Comparison of ENCODE assay signal across 8 cellular contexts in the genomic region with DNA sequence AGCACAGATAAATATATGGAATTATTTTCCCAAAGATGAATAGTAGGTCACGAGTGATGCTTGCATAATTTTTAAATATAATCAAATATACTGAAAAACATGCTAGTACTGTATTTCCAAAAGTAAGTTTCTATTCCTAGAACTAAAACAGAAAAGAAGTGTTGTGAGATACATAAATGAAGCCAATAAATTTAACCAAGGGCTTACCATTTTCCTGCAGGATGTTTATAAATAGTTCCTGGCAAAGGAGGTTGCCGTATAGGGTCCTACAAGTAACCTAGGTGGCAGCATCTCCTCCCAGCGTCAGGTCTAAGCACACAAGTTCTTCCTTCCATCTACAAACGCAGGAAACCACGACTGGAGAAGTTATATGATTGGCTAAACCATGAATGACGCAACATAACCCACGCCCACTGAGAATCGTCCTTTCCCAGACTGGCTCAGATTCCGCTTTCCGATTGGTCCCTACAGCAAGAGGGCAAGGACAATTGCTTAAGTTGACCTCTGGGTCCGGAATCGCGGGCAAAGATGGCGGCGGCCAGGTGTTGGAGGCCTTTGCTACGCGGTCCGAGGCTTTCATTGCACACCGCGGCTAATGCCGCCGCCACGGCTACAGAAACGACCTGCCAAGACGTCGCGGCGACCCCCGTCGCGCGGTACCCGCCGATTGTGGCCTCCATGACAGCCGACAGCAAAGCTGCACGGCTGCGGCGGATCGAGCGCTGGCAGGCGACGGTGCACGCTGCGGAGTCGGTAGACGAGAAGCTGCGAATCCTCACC. TPM values are rescaled to one million over a fixed set of nuclear protein-coding genes. Genes with fewer than 3 reads are reported as not detected.
DNase-seq lines count a peak whose midpoint lies in the region; TF ChIP-seq lines count a peak whose summit lies in the region.

A gene (plus strand): TSS at position 513 of the 780 bp plus-strand sequence. CDS start 16 bp downstream, at position 529.

- H3K4me1 ChIP-seq in ES-I3 (ENCODE audit: insufficient read depth, low read length) (peaks cover 4% of the 10 kb centered on the region; the same call in 1 of the 2 replicates), stomach smooth muscle (ENCODE audit: control insufficient read depth, insufficient read depth, low read length) (no peaks in the 10 kb centered on the region)

- peaks cover 37% of the 10 kb centered on the region for H3K79me2 ChIP-seq in neural cell (replicated peaks; ENCODE audit: insufficient read depth, low read length)

- peak within 1 kb of the TSS; percentile 91 for H3K4me2 ChIP-seq in neural cell (ENCODE audit: low read length)

- H2AFZ ChIP-seq in neural cell (ENCODE audit: low read depth, low read length), result peak within 1 kb of the TSS; percentile 91

- H3K27me3 ChIP-seq in H7 (ENCODE audit: control insufficient read depth, insufficient read depth, low read length) (no peaks in the 10 kb centered on the region), neural cell (ENCODE audit: insufficient read depth, low read depth, low read length) (no peaks in the 10 kb centered on the region), stomach smooth muscle (ENCODE audit: control insufficient read depth in 1 of 2, insufficient read depth in 2 of 2, low read length in 2 of 2) (no peaks in the 10 kb centered on the region)

- H3K9me3 ChIP-seq in ES-I3 (ENCODE audit: control insufficient read depth, insufficient read depth, low read length), result no peaks in the 10 kb centered on the region
- no peaks in the 10 kb centered on the region for H3K9me3 ChIP-seq in neural cell (ENCODE audit: low read length)
- no peaks in the 10 kb centered on the region for H3K9me3 ChIP-seq in stomach smooth muscle (ENCODE audit: control insufficient read depth in 2 of 2, low read length in 2 of 2)

- TF ChIP-seq CTCF in neural cell (IDR thresholded peaks at IDR 0.05; ENCODE audit: poor library complexity, severe bottlenecking), result peak; percentile 83

- no peaks in the 10 kb centered on the region for H3K9me2 ChIP-seq in neural cell (ENCODE audit: insufficient read depth, low read length)

- peak; percentile 82 for DNase-seq in H7
- peak; percentile 100 for DNase-seq in M059J (ENCODE audit: low read depth)
- DNase-seq in SHP77 treated with DMSO at 0.1 percent for 48 hours (lab: John Stamatoyannopoulos, UW), result peak; percentile 100
- peak; percentile 54 for DNase-seq in activated gamma-delta T cell (lab: John Stamatoyannopoulos, UW)
- DNase-seq in fibroblast of the conjunctiva (ENCODE audit: low read depth), result peak; percentile 98

- H3K27ac ChIP-seq in neural cell (ENCODE audit: low read length), result peak within 1 kb of the TSS; percentile 90
- peak within 1 kb of the TSS; percentile 67 for H3K27ac ChIP-seq in stomach smooth muscle (ENCODE audit: low read length)

- peak within 1 kb of the TSS; percentile 96 for H3K4me3 ChIP-seq in H7 (ENCODE audit: insufficient read depth, low read depth, low read length)
- H3K4me3 ChIP-seq in neural cell (ENCODE audit: low read length), result peak within 1 kb of the TSS; percentile 84
- peak within 1 kb of the TSS; percentile 92 to 100 for H3K4me3 ChIP-seq in stomach smooth muscle (ENCODE audit: low read length in 2 of 2)

- H3K9ac ChIP-seq in ES-I3 (ENCODE audit: low read depth, low read length) (peak within 1 kb of the TSS; percentile 96), neural cell (ENCODE audit: low read length) (peak within 1 kb of the TSS; percentile 92), stomach smooth muscle (ENCODE audit: low read length in 2 of 2) (peak within 1 kb of the TSS; percentile 77 to 95)

- TF ChIP-seq EP300 in neural cell (conservative IDR thresholded peaks at IDR 0.05; ENCODE audit: poor library complexity, severe bottlenecking), result peak; percentile 32

- H4K20me1 ChIP-seq in neural cell (ENCODE audit: insufficient read depth), result no peaks in the 10 kb centered on the region

- H3F3A ChIP-seq in neural cell (ENCODE audit: insufficient read depth, low read length, poor library complexity, severe bottlenecking), result no peaks in the 10 kb centered on the region

- peaks cover 4% of the 10 kb centered on the region for H3K36me3 ChIP-seq in ES-I3 (ENCODE audit: insufficient read depth, low read length)
- peaks cover 3% of the 10 kb centered on the region; the same call in 1 of the 2 replicates for H3K36me3 ChIP-seq in H7 (replicated peaks; ENCODE audit: control insufficient read depth, insufficient read depth, low read length)
- no peaks in the 10 kb centered on the region for H3K36me3 ChIP-seq in neural cell (ENCODE audit: insufficient read depth, low read length)
- H3K36me3 ChIP-seq in stomach smooth muscle (ENCODE audit: control insufficient read depth in 2 of 2, insufficient read depth in 2 of 2, low read length in 2 of 2), result peaks cover 3 to 11% of the 10 kb centered on the region in 2 donors

- peak; percentile 62 for TF ChIP-seq RAD21 in neural cell (conservative IDR thresholded peaks at IDR 0.05)

TF ChIP-seq in neural cell, 6 proteins besides CTCF, POLR2A, EP300 and RAD21:
- TF ChIP-seq POLR2AphosphoS5 (IDR thresholded peaks at IDR 0.05), result peak; percentile 83
- TF ChIP-seq MXI1 (conservative IDR thresholded peaks at IDR 0.05; ENCODE audit: poor library complexity, severe bottlenecking), result peak; percentile 94
- TF ChIP-seq EZH2 (IDR thresholded peaks at IDR 0.05; ENCODE audit: borderline replicate concordance, insufficient read depth, low read length, poor library complexity, severe bottlenecking), result no peak
- peak; percentile 65 for TF ChIP-seq SMC3 (conservative IDR thresholded peaks at IDR 0.05; ENCODE audit: poor library complexity)
- peak; percentile 77 for TF ChIP-seq TAF1 (IDR thresholded peaks at IDR 0.05; ENCODE audit: low read depth)
- TF ChIP-seq, protein P1, sequence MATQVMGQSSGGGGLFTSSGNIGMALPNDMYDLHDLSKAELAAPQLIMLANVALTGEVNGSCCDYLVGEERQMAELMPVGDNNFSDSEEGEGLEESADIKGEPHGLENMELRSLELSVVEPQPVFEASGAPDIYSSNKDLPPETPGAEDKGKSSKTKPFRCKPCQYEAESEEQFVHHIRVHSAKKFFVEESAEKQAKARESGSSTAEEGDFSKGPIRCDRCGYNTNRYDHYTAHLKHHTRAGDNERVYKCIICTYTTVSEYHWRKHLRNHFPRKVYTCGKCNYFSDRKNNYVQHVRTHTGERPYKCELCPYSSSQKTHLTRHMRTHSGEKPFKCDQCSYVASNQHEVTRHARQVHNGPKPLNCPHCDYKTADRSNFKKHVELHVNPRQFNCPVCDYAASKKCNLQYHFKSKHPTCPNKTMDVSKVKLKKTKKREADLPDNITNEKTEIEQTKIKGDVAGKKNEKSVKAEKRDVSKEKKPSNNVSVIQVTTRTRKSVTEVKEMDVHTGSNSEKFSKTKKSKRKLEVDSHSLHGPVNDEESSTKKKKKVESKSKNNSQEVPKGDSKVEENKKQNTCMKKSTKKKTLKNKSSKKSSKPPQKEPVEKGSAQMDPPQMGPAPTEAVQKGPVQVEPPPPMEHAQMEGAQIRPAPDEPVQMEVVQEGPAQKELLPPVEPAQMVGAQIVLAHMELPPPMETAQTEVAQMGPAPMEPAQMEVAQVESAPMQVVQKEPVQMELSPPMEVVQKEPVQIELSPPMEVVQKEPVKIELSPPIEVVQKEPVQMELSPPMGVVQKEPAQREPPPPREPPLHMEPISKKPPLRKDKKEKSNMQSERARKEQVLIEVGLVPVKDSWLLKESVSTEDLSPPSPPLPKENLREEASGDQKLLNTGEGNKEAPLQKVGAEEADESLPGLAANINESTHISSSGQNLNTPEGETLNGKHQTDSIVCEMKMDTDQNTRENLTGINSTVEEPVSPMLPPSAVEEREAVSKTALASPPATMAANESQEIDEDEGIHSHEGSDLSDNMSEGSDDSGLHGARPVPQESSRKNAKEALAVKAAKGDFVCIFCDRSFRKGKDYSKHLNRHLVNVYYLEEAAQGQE (IDR thresholded peaks at IDR 0.05; ENCODE audit: borderline replicate concordance), result peak; percentile 85

RNA-seq across cellular contexts. Expression of the gene that starts here (rescaled TPM):
- 105 and 142 TPM in 2 replicates for total RNA-seq in H7 (2014; rRNA removed; shearing (Covaris generic))
- total RNA-seq in M059J (2014; rRNA removed; shearing (Covaris generic)), result 58.5 and 80.3 TPM in 2 replicates
- 52.5 and 55.9 TPM in 2 replicates for polyA plus RNA-seq in neural cell
- 175 and 182 TPM in 2 replicates for polyA minus RNA-seq in neural cell

Comparison
In these comparisons a context has a peak if more than half of its experiments do, and no peak if none do; other contexts are left out.
1. Peak in every context shown above with its lines: DNase-seq, H3K4me3 ChIP-seq and H3K27ac ChIP-seq.